ENCODE assay signal across 8 cellular contexts in the genomic region with DNA sequence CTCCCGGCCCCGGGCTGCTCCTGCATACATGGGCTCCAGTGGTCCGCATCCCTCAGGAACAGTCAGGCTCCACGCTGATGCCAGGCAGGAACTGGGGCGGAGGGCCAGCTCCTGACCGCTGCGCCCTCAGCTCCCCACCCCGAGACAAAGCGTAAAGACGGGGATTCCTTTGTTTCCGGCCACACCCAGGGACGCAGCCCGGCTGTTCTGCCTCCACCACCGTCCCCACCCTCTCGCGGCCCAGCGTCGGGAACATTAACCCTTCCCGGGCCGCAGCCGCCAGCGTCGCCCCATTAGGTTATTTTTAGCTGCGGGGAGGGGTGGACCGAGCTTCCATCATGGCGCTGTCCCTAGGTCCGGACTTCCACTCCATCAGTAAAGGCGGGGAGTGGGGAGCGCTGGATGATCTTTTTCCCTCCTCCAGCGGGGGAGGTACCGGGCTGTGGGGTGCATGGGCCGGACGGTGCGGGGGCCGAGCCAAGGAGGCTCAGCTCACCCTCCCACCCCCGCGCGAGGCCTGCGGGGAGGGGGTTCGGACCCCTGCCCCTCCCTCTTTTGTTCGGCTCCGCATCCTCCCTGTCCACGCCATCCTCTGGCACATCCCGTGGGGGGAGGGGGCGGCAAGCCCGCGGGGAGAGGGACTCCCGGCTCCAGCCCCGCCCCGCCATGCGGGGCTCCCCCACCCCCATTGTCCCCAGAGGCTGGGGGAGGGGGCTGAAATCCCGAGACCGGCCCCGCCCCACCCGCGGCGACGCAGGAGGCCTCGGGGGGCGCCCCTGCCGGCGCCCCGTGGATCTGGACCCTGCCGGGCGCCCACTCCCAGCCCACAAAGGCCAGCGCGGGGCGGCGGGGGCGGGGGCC. TPM values are rescaled to one million over a fixed set of nuclear protein-coding genes. Genes with fewer than 3 reads are reported as not detected.
DNase-seq lines count a peak whose midpoint lies in the region; ATAC-seq and TF ChIP-seq lines count a peak whose summit lies in the region.

No MANE protein-coding gene starts in this region.

- intact Hi-C loops in Right ventricle myocardium superior (cut with DNase I) (no loop called here), ovary (cut with DNase I) (no loop called here)

- peaks cover 0 to 7% (median 0%) of the 10 kb centered on the region in 11 experiments; a peak in 2 of 22 replicates for H3K36me3 ChIP-seq in BLaER1 treated with 17β-estradiol and CSF1 and Interleukin-3, amounts not matched to agents 10 nM and 100 nM
- H3K36me3 ChIP-seq in ovary: no peaks in the 10 kb centered on the region

- H3K27me3 Mint-ChIP-seq in naive thymus-derived CD8-positive, alpha-beta T cell: peaks cover 32 to 80% (median 62%) of the 10 kb centered on the region in 5 donors

- H3K27ac ChIP-seq in BLaER1 treated with 17β-estradiol and CSF1 and Interleukin-3, amounts not matched to agents 10 nM and 100 nM: peak overlapping the region in 10 of 11 experiments; percentile 36 to 91 (median 87); a peak in 20 of 22 replicates
- no peak overlapping the region for H3K27ac ChIP-seq in ovary

- peak overlapping the region; percentile 69 to 94 (median 87); a peak in 21 of 22 replicates for H3K9ac ChIP-seq in BLaER1 treated with 17β-estradiol and CSF1 and Interleukin-3, amounts not matched to agents 10 nM and 100 nM

- H3K4me3 ChIP-seq in BLaER1 treated with 17β-estradiol and CSF1 and Interleukin-3, amounts not matched to agents 10 nM and 100 nM: peak overlapping the region; percentile 58 to 97 (median 92)
- peak overlapping the region; percentile 50 for H3K4me3 ChIP-seq in ovary

- peaks cover 0 to 7% (median 0%) of the 10 kb centered on the region in 11 experiments; a peak in 2 of 22 replicates for H3K9me3 ChIP-seq in BLaER1 treated with 17β-estradiol and CSF1 and Interleukin-3, amounts not matched to agents 10 nM and 100 nM (replicated peaks in 1 of 11)
- H3K9me3 ChIP-seq in ovary: no peaks in the 10 kb centered on the region

- POLR2A ChIA-PET in naive thymus-derived CD8-positive, alpha-beta T cell (lab: Charles Lee): no interaction called here

- TF ChIP-seq EP300 in ovary (IDR thresholded peaks at IDR 0.05): no peak

- H3K4me3 Mint-ChIP-seq in naive thymus-derived CD8-positive, alpha-beta T cell: no peak overlapping the region

- H3K9me3 Mint-ChIP-seq in naive thymus-derived CD8-positive, alpha-beta T cell: peaks cover 0 to 8% (median 0%) of the 10 kb centered on the region in 9 donors

- DNase-seq in NCI-H748 (lab: John Stamatoyannopoulos, UW; ENCODE audit: unreplicated experiment) (peak; percentile 81), Right ventricle myocardium superior (no peak), ovary (peak in 1 of 5 donors; percentile 45), HuH-7.5 (ENCODE audit: low spot score) (no peak)
- DNase-seq in activated CD4-positive, alpha-beta T cell treated with anti-CD3 and anti-CD28 coated beads, Interleukin-2, amount 50 U/mL, for 4 hours: no peak
- no peak for DNase-seq in naive thymus-derived CD8-positive, alpha-beta T cell

- H3K27me3 ChIP-seq in BLaER1 treated with 17β-estradiol and CSF1 and Interleukin-3, amounts not matched to agents 10 nM and 100 nM: peaks cover 13 to 51% (median 15%) of the 10 kb centered on the region in 11 experiments
- H3K27me3 ChIP-seq in ovary: peaks cover 5% of the 10 kb centered on the region

- TF ChIP-seq CTCF in ovary (IDR thresholded peaks at IDR 0.05): no peak

- WGBS in ovary, 3 donors: 0 to 1% (median 1%) methylated on average over 20 to 69 of the region's 70 CpGs

- H3K36me3 Mint-ChIP-seq in naive thymus-derived CD8-positive, alpha-beta T cell: peaks cover 0 to 7% (median 4%) of the 10 kb centered on the region in 3 donors

- TF ChIP-seq POLR2A in ovary (IDR thresholded peaks at IDR 0.05): no peak

- ATAC-seq in Right ventricle myocardium superior (ENCODE audit: poor library complexity) (peak; percentile 14), GM19035 (IDR thresholded peaks at IDR 0.05; ENCODE audit: unreplicated experiment) (no peak)
- ATAC-seq in naive thymus-derived CD8-positive, alpha-beta T cell: no peak

- peak overlapping the region; percentile 89 to 99 (median 98) for H3K4me2 ChIP-seq in BLaER1 treated with 17β-estradiol and CSF1 and Interleukin-3, amounts not matched to agents 10 nM and 100 nM

- peaks cover 0 to 29% (median 12%) of the 10 kb centered on the region in 4 donors for H3K4me1 Mint-ChIP-seq in naive thymus-derived CD8-positive, alpha-beta T cell

- peaks cover 56 to 90% (median 84%) of the 10 kb centered on the region in 10 experiments for H3K4me1 ChIP-seq in BLaER1 treated with 17β-estradiol and CSF1 and Interleukin-3, amounts not matched to agents 10 nM and 100 nM
- peaks cover 4% of the 10 kb centered on the region for H3K4me1 ChIP-seq in ovary (ENCODE audit: insufficient read depth)

- H4K20me1 ChIP-seq in BLaER1 treated with 17β-estradiol and CSF1 and Interleukin-3, amounts not matched to agents 10 nM and 100 nM: peaks cover 0 to 83% (median 61%) of the 10 kb centered on the region in 11 experiments; a peak in 19 of 22 replicates

- no peak overlapping the region for H3K27ac Mint-ChIP-seq in naive thymus-derived CD8-positive, alpha-beta T cell

RNA-seq across cellular contexts. Expression of a gene that starts 5.3 kb away (rescaled TPM):
- total RNA-seq in Right ventricle myocardium superior (1.2 TPM), ovary (1 to 10 TPM; 1.2 to 5.5 (median 4.2) TPM)
- polyA plus RNA-seq in ovary: 1 to 10 TPM; 3.6 to 4.9 TPM
- not detected for total RNA-seq in naive thymus-derived CD8-positive, alpha-beta T cell
- not detected for polyA plus RNA-seq in naive thymus-derived CD8-positive, alpha-beta T cell

Comparison
In these comparisons a context has a peak if more than half of its experiments do, and no peak if none do; other contexts are left out.
1. H3K27ac ChIP-seq: peak in BLaER1 treated with 17β-estradiol and CSF1 and Interleukin-3, amounts not matched to agents 10 nM and 100 nM (10 of 11); none in ovary (0 of 2).